In the genomic region with DNA sequence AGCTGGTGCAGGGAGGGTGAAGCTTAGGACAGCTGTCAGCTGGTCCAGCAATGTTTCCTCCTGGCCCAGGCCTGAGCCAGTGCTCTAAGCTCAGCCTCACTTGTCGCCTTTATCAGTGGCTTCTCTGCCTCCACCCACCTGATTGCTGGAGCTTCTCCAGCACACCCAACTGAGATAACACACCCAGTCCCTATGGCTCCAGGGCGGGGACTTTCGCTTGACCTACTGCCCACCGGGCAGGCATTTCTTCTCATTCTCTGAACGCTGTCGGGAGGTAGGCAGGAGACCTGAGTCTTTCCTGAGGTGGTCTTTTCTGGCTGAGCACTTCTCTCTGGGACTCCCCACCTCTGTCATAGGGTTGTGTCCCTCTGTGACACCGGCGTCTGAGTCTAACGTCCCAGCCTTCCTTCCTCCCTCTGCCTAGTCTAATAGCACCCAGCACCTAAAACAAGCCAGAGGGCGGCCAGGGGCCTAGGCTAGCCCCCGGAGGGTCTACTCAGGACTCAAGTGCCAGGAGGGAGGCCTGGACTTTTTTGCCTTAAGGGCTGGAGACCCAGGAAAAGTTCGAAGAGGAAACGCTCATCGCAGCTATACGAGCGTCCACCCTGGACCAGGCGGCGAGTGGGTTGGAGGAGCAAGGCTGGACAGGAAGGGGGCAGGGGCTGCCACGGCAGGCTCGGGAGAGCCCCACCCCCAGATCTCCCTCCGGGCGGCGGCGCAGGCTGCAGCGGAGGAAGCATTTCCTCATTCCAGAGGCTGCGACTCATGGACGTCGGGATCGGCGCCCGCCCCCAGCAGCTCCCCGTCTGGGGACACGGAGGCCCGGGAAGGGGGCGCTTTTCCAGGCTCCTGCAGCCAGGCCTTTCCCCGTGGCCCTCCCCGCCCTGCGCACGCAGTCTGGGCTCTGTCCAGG, we compare ENCODE assay signal across 8 cellular contexts. TPM values are rescaled to one million over a fixed set of nuclear protein-coding genes. Genes with fewer than 3 reads are reported as not detected.
DNase-seq lines count a peak whose midpoint lies in the region; ATAC-seq and TF ChIP-seq lines count a peak whose summit lies in the region.

No MANE protein-coding gene starts in this region.

- peak overlapping the region; percentile 85 for H3K4me2 ChIP-seq in skeletal muscle satellite cell (ENCODE audit: low read length)

- H3K27me3 ChIP-seq in RWPE2 (ENCODE audit: insufficient read depth, poor library complexity, severe bottlenecking), result no peaks in the 10 kb centered on the region
- no peaks in the 10 kb centered on the region for H3K27me3 ChIP-seq in skeletal muscle satellite cell (ENCODE audit: control insufficient read depth, insufficient read depth, low read length)

- peak overlapping the region; percentile 99 for H3K9ac ChIP-seq in skeletal muscle satellite cell (ENCODE audit: low read depth, low read length)

- peak; percentile 60 for DNase-seq in Ammon's horn (ENCODE audit: low spot score)
- DNase-seq in RWPE2 (ENCODE audit: low spot score), result peak; percentile 93
- DNase-seq in cerebellar cortex (ENCODE audit: low spot score), result peak; percentile 63
- peak; percentile 93 for DNase-seq in iris pigment epithelial cell (ENCODE audit: low read depth)

- peak overlapping the region; percentile 84 for H3K4me3 ChIP-seq in RWPE2 (ENCODE audit: severe bottlenecking)
- H3K4me3 ChIP-seq in skeletal muscle satellite cell (ENCODE audit: low read length), result peak overlapping the region; percentile 87

- H3K9me3 ChIP-seq in RWPE2 (ENCODE audit: severe bottlenecking) (no peaks in the 10 kb centered on the region), skeletal muscle satellite cell (replicated peaks; ENCODE audit: low read length) (no peaks in the 10 kb centered on the region)

- H3K4me1 ChIP-seq in RWPE2 (ENCODE audit: insufficient read depth, poor library complexity, severe bottlenecking) (peaks cover 12% of the 10 kb centered on the region), skeletal muscle satellite cell (ENCODE audit: control insufficient read depth, insufficient read depth, low read length) (peaks cover 18% of the 10 kb centered on the region)

- ATAC-seq in GM18508 (IDR thresholded peaks at IDR 0.05; ENCODE audit: insufficient read depth, unreplicated experiment) (peak; percentile 5), HG03354 (IDR thresholded peaks at IDR 0.05; ENCODE audit: poor library complexity, severe bottlenecking, unreplicated experiment) (peak; percentile 4), RWPE2 (ENCODE audit: low read depth) (peak; percentile 79), GM18520 (IDR thresholded peaks at IDR 0.05; ENCODE audit: unreplicated experiment) (no peak)

- H3K36me3 ChIP-seq in RWPE2 (ENCODE audit: low read depth) (peaks cover 19% of the 10 kb centered on the region), skeletal muscle satellite cell (ENCODE audit: insufficient read depth, low read length) (peaks cover 38% of the 10 kb centered on the region)

- H3K27ac ChIP-seq in RWPE2 (ENCODE audit: poor library complexity, severe bottlenecking), result peak overlapping the region; percentile 92

- TF ChIP-seq CTCF in RWPE2 (IDR thresholded peaks at IDR 0.05; ENCODE audit: poor library complexity, severe bottlenecking), result no peak

RNA-seq across cellular contexts. Expression of gene TAX1BP3, which starts 0.8 kb away (rescaled TPM):
- 168 and 225 TPM in 2 replicates for total RNA-seq in skeletal muscle satellite cell (2012; rRNA removed)

RNA-seq across cellular contexts. Expression of gene EMC6, which starts 1.0 kb away (rescaled TPM):
- total RNA-seq in skeletal muscle satellite cell (2012; rRNA removed), result 19.8 and 25.8 TPM in 2 replicates

RNA-seq across cellular contexts. Expression of gene P2RX5, which starts 28.3 kb away (rescaled TPM):
- total RNA-seq in skeletal muscle satellite cell (2012; rRNA removed), result 2.0 and 3.1 TPM in 2 replicates

RNA-seq across cellular contexts. Expression of gene CTNS, which starts 31.1 kb away (rescaled TPM):
- 14.2 and 18.8 TPM in 2 replicates for total RNA-seq in skeletal muscle satellite cell (2012; rRNA removed)

RNA-seq across cellular contexts. Expression of gene SHPK, which starts 31.6 kb away (rescaled TPM):
- total RNA-seq in skeletal muscle satellite cell (2012; rRNA removed), result 9.4 and 14.7 TPM in 2 replicates
